In genomic region chr19:17260842-17261325, GRCh38 we compare ENCODE assay signal across 8 cellular contexts. TPM values are rescaled to one million over a fixed set of nuclear protein-coding genes. Genes with fewer than 3 reads are reported as not detected.
A peak's percentile ranks its signal among the peaks of the same experiment; 100 is the strongest.
DNase-seq lines count a peak whose midpoint lies in the region; ATAC-seq and TF ChIP-seq lines count a peak whose summit lies in the region.

No MANE protein-coding gene starts in this region.

- H3F3A ChIP-seq in neural cell (ENCODE audit: insufficient read depth, low read length, poor library complexity, severe bottlenecking), result no peaks in the 10 kb centered on the region

- CTCF ChIA-PET in BJ (lab: Yijun Ruan, JAX), result interaction anchor here (0.6 to 2.2 kb wide), 17 partner anchors 8 to 204 kb away, joined by 3 to 18 read pairs (median 3); partner anchors contain the start of genes ANKLE1 and OCEL1

- ATAC-seq in GM19395 (IDR thresholded peaks at IDR 0.05; ENCODE audit: unreplicated experiment), result peak; percentile 86

- TF ChIP-seq CTCF in BJ (IDR thresholded peaks at IDR 0.05; ENCODE audit: insufficient read depth, low read depth, low read length), result peak; percentile 94
- peak; percentile 97 for TF ChIP-seq CTCF in OCI-LY3 (IDR thresholded peaks at IDR 0.05; ENCODE audit: low read depth, low read length)
- TF ChIP-seq CTCF in esophagus squamous epithelium (IDR thresholded peaks at IDR 0.05), result peak; percentile 85 to 95 (median 90)
- peak; percentile 47 for TF ChIP-seq CTCF in neural cell (IDR thresholded peaks at IDR 0.05; ENCODE audit: poor library complexity, severe bottlenecking)

- H3K27me3 ChIP-seq in BJ (ENCODE audit: control insufficient read depth, insufficient read depth, low read length) (no peaks in the 10 kb centered on the region; the same call in 1 of the 2 replicates), OCI-LY3 (ENCODE audit: low read depth, low read length) (no peaks in the 10 kb centered on the region), esophagus squamous epithelium (no peaks in the 10 kb centered on the region), neural cell (ENCODE audit: insufficient read depth, low read depth, low read length) (no peaks in the 10 kb centered on the region)

- peaks cover 6% of the 10 kb centered on the region for H3K4me1 ChIP-seq in OCI-LY3 (ENCODE audit: low read length)
- peaks cover 0 to 12% (median 0%) of the 10 kb centered on the region in 3 donors for H3K4me1 ChIP-seq in esophagus squamous epithelium

- H4K20me1 ChIP-seq in OCI-LY3 (ENCODE audit: insufficient read depth, low read length), result no peaks in the 10 kb centered on the region
- H4K20me1 ChIP-seq in neural cell (ENCODE audit: insufficient read depth), result no peaks in the 10 kb centered on the region

- TF ChIP-seq RAD21 in neural cell (conservative IDR thresholded peaks at IDR 0.05), result no peak

- no peak overlapping the region for H3K27ac ChIP-seq in OCI-LY3 (ENCODE audit: low read length)
- H3K27ac ChIP-seq in esophagus squamous epithelium, result no peak overlapping the region
- no peak overlapping the region for H3K27ac ChIP-seq in neural cell (ENCODE audit: low read length)
- no peak overlapping the region for H3K27ac ChIP-seq in substantia nigra (ENCODE audit: low read depth, low read length, poor library complexity, severe bottlenecking)

- H3K9me3 ChIP-seq in OCI-LY3 (ENCODE audit: insufficient read depth, low read length) (no peaks in the 10 kb centered on the region), esophagus squamous epithelium (peaks cover 0 to 9% (median 0%) of the 10 kb centered on the region in 3 donors), neural cell (ENCODE audit: low read length) (peaks cover 8% of the 10 kb centered on the region)

- H3K36me3 ChIP-seq in BJ (ENCODE audit: control insufficient read depth, insufficient read depth, low read length), result no peaks in the 10 kb centered on the region
- H3K36me3 ChIP-seq in OCI-LY3 (replicated peaks; ENCODE audit: low read depth, low read length), result no peaks in the 10 kb centered on the region
- no peaks in the 10 kb centered on the region for H3K36me3 ChIP-seq in esophagus squamous epithelium
- no peaks in the 10 kb centered on the region for H3K36me3 ChIP-seq in neural cell (ENCODE audit: insufficient read depth, low read length)

- H2AFZ ChIP-seq in OCI-LY3 (ENCODE audit: low read depth, low read length) (peak overlapping the region; percentile 91), neural cell (ENCODE audit: low read depth, low read length) (no peak overlapping the region)

- POLR2A ChIA-PET in BJ (lab: Charles Lee), result no interaction called here

- no peak for TF ChIP-seq EP300 in neural cell (conservative IDR thresholded peaks at IDR 0.05; ENCODE audit: poor library complexity, severe bottlenecking)

- H3K79me2 ChIP-seq in OCI-LY3 (ENCODE audit: low read length) (no peaks in the 10 kb centered on the region), neural cell (replicated peaks; ENCODE audit: insufficient read depth, low read length) (no peaks in the 10 kb centered on the region)

- WGBS in esophagus squamous epithelium, 2 donors, result 7 to 17% methylated on average over 15 of the region's 15 CpGs

- H3K9ac ChIP-seq in OCI-LY3 (ENCODE audit: low read length), result no peak overlapping the region
- no peak overlapping the region for H3K9ac ChIP-seq in neural cell (ENCODE audit: low read length)

- H3K4me2 ChIP-seq in OCI-LY3 (ENCODE audit: low read length) (peak overlapping the region; percentile 62), neural cell (ENCODE audit: low read length) (no peak overlapping the region)

- DNase-seq in BJ (ENCODE audit: low read depth), result no peak
- DNase-seq in HuH-7.5 (ENCODE audit: low spot score), result peak; percentile 98
- DNase-seq in activated CD8-positive, alpha-beta memory T cell treated with anti-CD3 and anti-CD28 coated beads, Interleukin-2, amount 50 U/mL, for 48 hours, result peak; percentile 97
- no peak for DNase-seq in esophagus squamous epithelium (lab: John Stamatoyannopoulos, UW)
- peak in 38 of 49 donors; percentile 5 to 75 (median 38) for DNase-seq in substantia nigra (lab: John Stamatoyannopoulos, UW)

- intact Hi-C loops in esophagus squamous epithelium (cut with DNase I), result no loop called here

- H3K4me3 ChIP-seq in BJ (ENCODE audit: low read depth, low read length), result no peak overlapping the region
- H3K4me3 ChIP-seq in OCI-LY3 (ENCODE audit: low read length), result peak overlapping the region; percentile 37
- H3K4me3 ChIP-seq in esophagus squamous epithelium, result no peak overlapping the region
- no peak overlapping the region for H3K4me3 ChIP-seq in neural cell (ENCODE audit: low read length)

- TF ChIP-seq POLR2A in esophagus squamous epithelium (IDR thresholded peaks at IDR 0.05), result no peak

- no peaks in the 10 kb centered on the region for H3K9me2 ChIP-seq in neural cell (ENCODE audit: insufficient read depth, low read length)

TF ChIP-seq in neural cell, 6 proteins besides CTCF, POLR2A, EP300 and RAD21:
- TF ChIP-seq REST (IDR thresholded peaks at IDR 0.05; ENCODE audit: borderline replicate concordance) (no peak), TAF1 (IDR thresholded peaks at IDR 0.05; ENCODE audit: low read depth) (no peak), SMC3 (conservative IDR thresholded peaks at IDR 0.05; ENCODE audit: poor library complexity) (no peak), EZH2 (IDR thresholded peaks at IDR 0.05; ENCODE audit: borderline replicate concordance, insufficient read depth, low read length, poor library complexity, severe bottlenecking) (no peak), MXI1 (conservative IDR thresholded peaks at IDR 0.05; ENCODE audit: poor library complexity, severe bottlenecking) (no peak), POLR2AphosphoS5 (IDR thresholded peaks at IDR 0.05) (no peak)

RNA-seq across cellular contexts. Expression of gene USHBP1, which starts 3.7 kb away (rescaled TPM):
- polyA plus RNA-seq in BJ (2011; rRNA removed), result not detected in 2 replicates
- not detected in 2 replicates for polyA minus RNA-seq in BJ (2011; rRNA and poly(A)+ RNA removed)
- total RNA-seq in esophagus squamous epithelium, result 1 to 10 TPM in 1 of 4 donors, under 1 TPM in 2, not detected in 1; 0.70 to 4.8 (median 0.73) TPM
- polyA plus RNA-seq in neural cell, result 0.59 TPM in 1 of 2 replicates, not detected in the other
- polyA minus RNA-seq in neural cell, result not detected in 2 replicates

RNA-seq across cellular contexts. Expression of gene BABAM1, which starts 6.4 kb away (rescaled TPM):
- polyA plus RNA-seq in BJ (2011; rRNA removed) (90.1 and 122 TPM in 2 replicates), neural cell (123 and 132 TPM in 2 replicates)
- polyA minus RNA-seq in BJ (2011; rRNA and poly(A)+ RNA removed), result 26.2 and 34.5 TPM in 2 replicates
- 10 to 100 TPM; 29.1 to 55.8 (median 53.1) TPM for total RNA-seq in esophagus squamous epithelium
- 57.6 and 70.8 TPM in 2 replicates for polyA minus RNA-seq in neural cell

RNA-seq across cellular contexts. Expression of gene NR2F6, which starts 15.2 kb away (rescaled TPM):
- polyA plus RNA-seq in BJ (2011; rRNA removed) (26.1 and 28.0 TPM in 2 replicates), neural cell (26.9 and 30.0 TPM in 2 replicates)
- polyA minus RNA-seq in BJ (2011; rRNA and poly(A)+ RNA removed), result 13.8 and 19.4 TPM in 2 replicates
- 100 to 1,000 TPM in 1 of 4 donors, 10 to 100 TPM in 3; 52.8 to 115 (median 82.7) TPM for total RNA-seq in esophagus squamous epithelium
- 24.0 and 29.7 TPM in 2 replicates for polyA minus RNA-seq in neural cell

RNA-seq across cellular contexts. Expression of gene ANKLE1, which starts 20.8 kb away (rescaled TPM):
- polyA plus RNA-seq in BJ (2011; rRNA removed) (0.18 and 0.38 TPM in 2 replicates), neural cell (9.3 and 12.4 TPM in 2 replicates)
- polyA minus RNA-seq in BJ (2011; rRNA and poly(A)+ RNA removed), result 0.36 and 0.76 TPM in 2 replicates
- total RNA-seq in esophagus squamous epithelium, result under 1 TPM in 3 of 4 donors, not detected in 1; 0.12 to 0.57 (median 0.22) TPM
- 1.3 and 2.9 TPM in 2 replicates for polyA minus RNA-seq in neural cell

RNA-seq across cellular contexts. Expression of gene OCEL1, which starts 34.9 kb away (rescaled TPM):
- polyA plus RNA-seq in BJ (2011; rRNA removed) (8.1 and 10.0 TPM in 2 replicates), neural cell (1.9 and 6.5 TPM in 2 replicates)
- 5.9 and 6.1 TPM in 2 replicates for polyA minus RNA-seq in BJ (2011; rRNA and poly(A)+ RNA removed)
- 1 to 10 TPM; 1.8 to 6.9 (median 4.1) TPM for total RNA-seq in esophagus squamous epithelium
- polyA minus RNA-seq in neural cell, result 2.4 and 2.9 TPM in 2 replicates

Comparison
In these comparisons a context has a peak if more than half of its experiments do, and no peak if none do; other contexts are left out.
1. DNase-seq: peak in HuH-7.5 (single experiment), activated CD8-positive, alpha-beta memory T cell treated with anti-CD3 and anti-CD28 coated beads, Interleukin-2, amount 50 U/mL, for 48 hours (single experiment) and substantia nigra (38 of 49); none in BJ (single experiment) and esophagus squamous epithelium (single experiment).
2. CTCF ChIP-seq: peak in every context shown above with its lines; median percentile 97 in OCI-LY3; 94 in BJ; 90 in esophagus squamous epithelium; 47 in neural cell.